16 cellular contexts compared by ENCODE assay signal in genomic region chr9:79695531-79696218, GRCh38.
A peak's percentile ranks its signal among the peaks of the same experiment; 100 is the strongest.
DNase-seq lines count a peak whose midpoint lies in the region; ATAC-seq, FAIRE-seq and TF ChIP-seq lines count a peak whose summit lies in the region.
"Had no signal": no experiment of that assay in that cellular context is flagged by ENCODE, and none has a peak within 500 bp of the region (broad histone marks: within the 10 kb centered on the region; RNA-seq: fewer than 3 reads in every experiment).

No MANE protein-coding gene starts in this region.

- no peak overlapping the region for H3K9ac ChIP-seq in GM12878 (ENCODE audit: control insufficient read depth, insufficient read depth, low read length)

- no peaks in the 10 kb centered on the region for H3K27me3 Mint-ChIP-seq in activated naive CD8-positive, alpha-beta T cell
- no peaks in the 10 kb centered on the region for H3K27me3 Mint-ChIP-seq in activated naive CD8-positive, alpha-beta T cell treated with anti-CD3 and anti-CD28 coated beads for 36 hours
- H3K27me3 Mint-ChIP-seq in type B pancreatic cell, result peaks cover 2% of the 10 kb centered on the region

- H3K79me2 ChIP-seq in GM12878 (ENCODE audit: control insufficient read depth, insufficient read depth, low read length), result no peaks in the 10 kb centered on the region

- H3K27me3 ChIP-seq in GM12878 (replicated peaks in 1 of 2; ENCODE audit: control insufficient read depth in 2 of 2, insufficient read depth in 2 of 2, low read length in 1 of 2), result no peaks in the 10 kb centered on the region
- H3K27me3 ChIP-seq: vagina had no signal

- no peak overlapping the region for H3K4me2 ChIP-seq in GM12878 (ENCODE audit: control insufficient read depth, insufficient read depth)

- H3K9me3 ChIP-seq in GM12878 (replicated peaks; ENCODE audit: control insufficient read depth, insufficient read depth, low read length), result no peaks in the 10 kb centered on the region
- H3K9me3 ChIP-seq: vagina had no signal

- no peak for TF ChIP-seq RAD21 in GM12878 (IDR thresholded peaks at IDR 0.05; ENCODE audit: insufficient read depth, low read depth, low read length)

- peak; percentile 59 for FAIRE-seq in GM12878 (lab: Jason Lieb, UNC)

- H3K36me3 ChIP-seq in GM12878 (ENCODE audit: control insufficient read depth in 2 of 2, insufficient read depth in 2 of 2, low read length in 1 of 2), result no peaks in the 10 kb centered on the region
- H3K36me3 ChIP-seq: vagina had no signal

- TF ChIP-seq CTCF in GM12878 (IDR thresholded peaks at IDR 0.05 in 2 of 3, conservative IDR thresholded peaks at IDR 0.05 in 1 of 3; ENCODE audit: control insufficient read depth in 2 of 3, extremely low read depth in 1 of 3, insufficient read depth in 1 of 3, low read depth in 3 of 3, low read length in 3 of 3) (no peak), type B pancreatic cell (conservative IDR thresholded peaks at IDR 0.05) (no peak)

- SMC1A ChIA-PET in GM12878 (lab: Charles Lee; ENCODE audit: uncharacterized antibody, unreplicated experiment), result interaction anchor here (0.8 to 3.5 kb wide), 5 partner anchors 22 to 129 kb away, joined by 3 to 9 read pairs (median 3); no protein-coding TSS in a partner anchor

- no peak for TF ChIP-seq EP300 in GM12878 (IDR thresholded peaks at IDR 0.05; ENCODE audit: borderline replicate concordance in 1 of 2, control insufficient read depth in 1 of 2, low read depth in 2 of 2, low read length in 2 of 2)

- intact Hi-C loops in GM12878 (cut with micrococcal nuclease; ENCODE audit: unreplicated experiment), result no loop called here

- H3K4me1 Mint-ChIP-seq in activated naive CD8-positive, alpha-beta T cell (ENCODE audit: low read depth), result peaks cover 84% of the 10 kb centered on the region
- H3K4me1 Mint-ChIP-seq in activated naive CD8-positive, alpha-beta T cell treated with anti-CD3 and anti-CD28 coated beads for 36 hours, result peaks cover 66% of the 10 kb centered on the region
- H3K4me1 Mint-ChIP-seq in type B pancreatic cell (ENCODE audit: unreplicated experiment), result peaks cover 51% of the 10 kb centered on the region

- H3K27ac Mint-ChIP-seq in activated naive CD8-positive, alpha-beta T cell, result peak overlapping the region; percentile 18
- no peak overlapping the region for H3K27ac Mint-ChIP-seq in activated naive CD8-positive, alpha-beta T cell treated with anti-CD3 and anti-CD28 coated beads for 36 hours
- peak overlapping the region; percentile 81 for H3K27ac Mint-ChIP-seq in type B pancreatic cell
- H3K27ac Mint-ChIP-seq: endodermal cell had no signal

- 67% methylated on average over 6 of the region's 6 CpGs for WGBS in GM12878 (ENCODE audit: insufficient coverage, insufficient replicate concordance, low lambda C conversion rate, missing lambda C conversion rate)

- no peak overlapping the region for H3K27ac ChIP-seq in GM12878 (ENCODE audit: control insufficient read depth, insufficient read depth)
- H3K27ac ChIP-seq: vagina had no signal

- no peaks in the 10 kb centered on the region for H3K9me3 Mint-ChIP-seq in activated naive CD8-positive, alpha-beta T cell (ENCODE audit: low read depth)
- no peaks in the 10 kb centered on the region for H3K9me3 Mint-ChIP-seq in activated naive CD8-positive, alpha-beta T cell treated with anti-CD3 and anti-CD28 coated beads for 36 hours
- no peaks in the 10 kb centered on the region for H3K9me3 Mint-ChIP-seq in type B pancreatic cell
- H3K9me3 Mint-ChIP-seq: endodermal cell had no signal

- H3K4me1 ChIP-seq in GM12878 (ENCODE audit: control insufficient read depth, insufficient read depth, low read length), result no peaks in the 10 kb centered on the region

- H3K4me3 Mint-ChIP-seq in activated naive CD8-positive, alpha-beta T cell, result peak overlapping the region; percentile 12
- no peak overlapping the region for H3K4me3 Mint-ChIP-seq in activated naive CD8-positive, alpha-beta T cell treated with anti-CD3 and anti-CD28 coated beads for 36 hours
- H3K4me3 Mint-ChIP-seq in type B pancreatic cell, result no peak overlapping the region
- H3K4me3 Mint-ChIP-seq: endodermal cell had no signal

- BruUV-seq in GM12878 (replicated peaks; lab: Mats Ljungman, UMichigan), result no TSS peak

- POLR2A ChIA-PET in GM12878 (lab: Charles Lee), result interaction anchor here (1.0 to 1.4 kb wide), 2 partner anchors 12 to 22 kb away, joined by 3 to 5 read pairs; no protein-coding TSS in a partner anchor

- in situ Hi-C loops in GM12878 (cut with MboI), result no loop called here

- no peaks in the 10 kb centered on the region for H4K20me1 ChIP-seq in GM12878 (ENCODE audit: control insufficient read depth, insufficient read depth)

- no peak overlapping the region for H2AFZ ChIP-seq in GM12878 (ENCODE audit: control insufficient read depth, low read depth, low read length)

- CTCF ChIA-PET in GM12878 (lab: Yijun Ruan, JAX), result interaction anchor here (0.6 to 0.9 kb wide), 2 partner anchors 21 to 185 kb away, joined by 3 to 4 read pairs; no protein-coding TSS in a partner anchor

- H3K4me3 ChIP-seq in GM12878, result no peak overlapping the region
- H3K4me3 ChIP-seq: vagina had no signal

- ATAC-seq in HG03159 (IDR thresholded peaks at IDR 0.05; ENCODE audit: unreplicated experiment) (peak; percentile 44), GM12878 (peak; percentile 81), GM21447 (IDR thresholded peaks at IDR 0.05; ENCODE audit: unreplicated experiment) (no peak)
- ATAC-seq: left colon had no signal

- H3K36me3 Mint-ChIP-seq in activated naive CD8-positive, alpha-beta T cell, result peaks cover 9% of the 10 kb centered on the region
- H3K36me3 Mint-ChIP-seq in activated naive CD8-positive, alpha-beta T cell treated with anti-CD3 and anti-CD28 coated beads for 36 hours, result peaks cover 14% of the 10 kb centered on the region
- H3K36me3 Mint-ChIP-seq in type B pancreatic cell, result peaks cover 9% of the 10 kb centered on the region

- RAD21 ChIA-PET in GM12878 (lab: Charles Lee; ENCODE audit: unreplicated experiment), result interaction anchor here (2.3 kb wide), 1 partner anchor 124 kb away, joined by 8 read pairs; the partner anchor contains the start of gene TLE4

- no peak for DNase-seq in activated naive CD8-positive, alpha-beta T cell treated with anti-CD3 and anti-CD28 coated beads for 36 hours
- DNase-seq in GM12878 (ENCODE audit: low read depth, low spot score) (no peak), type B pancreatic cell (ENCODE audit: extremely low spot score, unreplicated experiment) (no peak), dermis blood vessel endothelial cell (no peak), RPMI8226 (no peak)
- DNase-seq: activated T-cell treated with anti-CD3 and anti-CD28 coated beads for 4 hours, DMS79, endodermal cell, left colon, NCI-H1105 treated with DMSO at 0.1 percent for 48 hours, NCI-H526, SHP77 had no signal

- TF ChIP-seq POLR2A in GM12878 (IDR thresholded peaks at IDR 0.05; ENCODE audit: low read depth, low read length), result no peak

TF ChIP-seq in GM12878, 131 proteins besides CTCF, POLR2A, EP300 and RAD21 (continues in another document):
- TF ChIP-seq RAD51 (IDR thresholded peaks at IDR 0.05) (0 out of 2 replicates have a peak, but pooled peaks have one; percentile 43), RUNX3 (IDR thresholded peaks at IDR 0.05; ENCODE audit: low read length) (peak; percentile 79), IKZF1 (conservative IDR thresholded peaks at IDR 0.05) (no peak), TCF7 (IDR thresholded peaks at IDR 0.05; ENCODE audit: borderline replicate concordance) (no peak), ATF3 (IDR thresholded peaks at IDR 0.05; ENCODE audit: borderline replicate concordance, extremely low read depth, low read depth, low read length) (no peak), SP1 (IDR thresholded peaks at IDR 0.05; ENCODE audit: low read depth, low read length) (no peak), NKRF (conservative IDR thresholded peaks at IDR 0.05) (no peak), USF2 (IDR thresholded peaks at IDR 0.05; ENCODE audit: borderline replicate concordance, low read depth, low read length) (no peak)
